Comparison of ENCODE assay signal across 23 cellular contexts in genomic region chr9:12060811-12061210, GRCh38.
"Had no signal": no experiment of that assay in that cellular context is flagged by ENCODE, and none has a peak within 500 bp of the region (broad histone marks: within the 10 kb centered on the region; RNA-seq: fewer than 3 reads in every experiment).

No MANE protein-coding gene starts in this region.

- H3K4me1 ChIP-seq: esophagus squamous epithelium, gastroesophageal sphincter, heart left ventricle, neural progenitor cell, parathyroid adenoma, right lobe of liver, upper lobe of left lung had no signal

- H3K27me3 Mint-ChIP-seq: naive thymus-derived CD4-positive, alpha-beta T cell; progenitor cell of endocrine pancreas; stimulated activated memory B cell treated with anti-CD40 and anti-IgM and Interleukin-4, amounts not matched to agents 10 μg/mL and 1 μg/mL and 100 μg/mL, for 72 hours; stimulated activated naive CD8-positive, alpha-beta T cell treated with anti-CD3 and anti-CD28 coated beads, Interleukin-15, Interleukin-2, amounts not matched to agents 100 ng/mL and 50 ng/mL, for 24 hours had no signal

- H3K79me2 ChIP-seq: hepatocyte, parathyroid adenoma had no signal

- H2AFZ ChIP-seq: hepatocyte, neural progenitor cell, parathyroid adenoma had no signal

- H3K4me2 ChIP-seq: hepatocyte, neural progenitor cell had no signal

- H3K4me1 Mint-ChIP-seq: naive thymus-derived CD4-positive, alpha-beta T cell; neural progenitor cell; stimulated activated memory B cell treated with anti-CD40 and anti-IgM and Interleukin-4, amounts not matched to agents 10 μg/mL and 1 μg/mL and 100 μg/mL, for 72 hours had no signal

- H3K27ac ChIP-seq: coronary artery, esophagus squamous epithelium, gastroesophageal sphincter, heart left ventricle, hepatocyte, neural progenitor cell, parathyroid adenoma, right lobe of liver, thoracic aorta, tibial nerve, upper lobe of left lung had no signal

- H3K4me3 Mint-ChIP-seq: naive thymus-derived CD4-positive, alpha-beta T cell; nephron; neural progenitor cell; stimulated activated memory B cell treated with anti-CD40 and anti-IgM and Interleukin-4, amounts not matched to agents 10 μg/mL and 1 μg/mL and 100 μg/mL, for 72 hours; stimulated activated naive CD8-positive, alpha-beta T cell treated with anti-CD3 and anti-CD28 coated beads, Interleukin-15, Interleukin-2, amounts not matched to agents 100 ng/mL and 50 ng/mL, for 24 hours had no signal

- H3K9me3 ChIP-seq: gastroesophageal sphincter, right lobe of liver, thoracic aorta, tibial nerve, upper lobe of left lung had no signal

- DNase-seq: dermis blood vessel endothelial cell; effector memory CD4-positive, alpha-beta T cell; esophagus squamous epithelium; heart left ventricle; kidney; mesendoderm; midbrain; naive thymus-derived CD4-positive, alpha-beta T cell; right lobe of liver; stimulated activated CD4-positive, alpha-beta T cell treated with anti-CD3 and anti-CD28 coated beads, Interleukin-4, amount 100 ng/mL, for 4 hours; upper lobe of left lung had no signal

- H3K9ac ChIP-seq: neural progenitor cell, parathyroid adenoma had no signal

- H3K4me3 ChIP-seq: coronary artery, esophagus squamous epithelium, gastroesophageal sphincter, heart left ventricle, hepatocyte, neural progenitor cell, right lobe of liver, thoracic aorta, tibial nerve, upper lobe of left lung had no signal

- H3K36me3 ChIP-seq: esophagus squamous epithelium, gastroesophageal sphincter, heart left ventricle, neural progenitor cell, right lobe of liver, thoracic aorta, tibial nerve, upper lobe of left lung had no signal

- H3K27ac Mint-ChIP-seq: naive thymus-derived CD4-positive, alpha-beta T cell; neural progenitor cell; progenitor cell of endocrine pancreas; stimulated activated memory B cell treated with anti-CD40 and anti-IgM and Interleukin-4, amounts not matched to agents 10 μg/mL and 1 μg/mL and 100 μg/mL, for 72 hours; stimulated activated naive CD8-positive, alpha-beta T cell treated with anti-CD3 and anti-CD28 coated beads, Interleukin-15, Interleukin-2, amounts not matched to agents 100 ng/mL and 50 ng/mL, for 24 hours had no signal

- H3K36me3 Mint-ChIP-seq: naive thymus-derived CD4-positive, alpha-beta T cell; neural progenitor cell; stimulated activated memory B cell treated with anti-CD40 and anti-IgM and Interleukin-4, amounts not matched to agents 10 μg/mL and 1 μg/mL and 100 μg/mL, for 72 hours had no signal

- H3K9me3 Mint-ChIP-seq: nephron; stimulated activated memory B cell treated with anti-CD40 and anti-IgM and Interleukin-4, amounts not matched to agents 10 μg/mL and 1 μg/mL and 100 μg/mL, for 72 hours had no signal

- H3K27me3 ChIP-seq: esophagus squamous epithelium, gastroesophageal sphincter, heart left ventricle, hepatocyte, neural progenitor cell, right lobe of liver, tibial nerve, upper lobe of left lung had no signal

- ATAC-seq: gastroesophageal sphincter; heart left ventricle; left lobe of liver; naive thymus-derived CD4-positive, alpha-beta T cell; right lobe of liver; stimulated activated memory B cell treated with anti-CD40 and anti-IgM and Interleukin-4, amounts not matched to agents 10 μg/mL and 1 μg/mL and 100 μg/mL, for 72 hours had no signal
